In the genomic region with DNA sequence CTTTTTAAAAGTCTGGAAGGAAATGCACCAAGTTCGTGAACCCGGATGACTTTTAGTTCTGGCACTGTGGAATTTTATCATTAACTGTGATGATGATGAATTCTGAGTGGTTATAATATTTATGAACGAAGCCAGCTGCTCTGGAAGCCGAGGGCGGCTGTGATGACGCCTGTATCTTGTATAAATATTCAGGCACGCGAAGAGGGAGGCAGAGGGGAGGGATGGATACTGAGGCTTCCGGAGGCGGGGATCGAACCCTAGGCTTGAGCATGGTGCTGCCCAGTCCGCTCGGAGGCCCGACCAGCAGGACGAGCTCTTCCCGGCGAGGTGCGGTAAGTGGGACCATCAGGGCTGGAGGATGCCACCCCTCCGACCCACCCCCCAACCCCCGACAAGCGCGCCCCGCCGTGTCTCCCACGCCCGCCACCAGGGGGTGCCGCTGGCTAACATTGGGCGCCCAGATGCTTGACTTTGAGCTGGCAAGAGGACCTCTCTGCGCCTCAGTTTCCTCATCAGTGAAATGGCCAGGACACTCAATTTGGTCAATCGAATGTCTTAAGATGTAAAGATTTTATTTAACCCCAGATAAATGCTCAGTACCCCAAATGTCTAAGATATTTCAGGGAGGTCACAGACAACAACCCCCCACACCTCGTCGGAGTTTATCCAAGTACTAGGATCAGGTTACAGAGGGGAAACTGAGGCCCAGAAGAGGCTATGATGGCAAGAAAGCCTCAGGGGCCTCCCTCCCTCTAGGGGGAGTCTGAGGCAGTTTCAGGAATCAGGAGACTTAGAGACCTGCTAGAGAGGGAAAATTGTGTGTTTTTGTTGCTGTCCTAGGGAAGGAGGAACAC, we compare ENCODE assay signal across 8 cellular contexts.
DNase-seq lines count a peak whose midpoint lies in the region; ATAC-seq, FAIRE-seq and TF ChIP-seq lines count a peak whose summit lies in the region.

No MANE protein-coding gene starts in this region.

- DNase-seq in D721Med (ENCODE audit: insufficient read length, low spot score) (peak; percentile 26), germinal center (ENCODE audit: low spot score) (peak; percentile 60), H54 (ENCODE audit: insufficient read length, low spot score) (no peak), cerebellar nuclear complex (lab: John Stamatoyannopoulos, UW) (no peak)
- peak; percentile 82 for DNase-seq in activated CD8-positive, alpha-beta memory T cell treated with anti-CD3 and anti-CD28 coated beads for 24 hours
- DNase-seq in stimulated activated CD4-positive, alpha-beta T cell treated with anti-CD3 and anti-CD28 coated beads, Interleukin-1b, Interleukin-23, amount 100 ng/mL, for 48 hours = peak; percentile 41

- TF ChIP-seq CTCF in D721Med (IDR thresholded peaks at IDR 0.05; ENCODE audit: insufficient read depth, missing control alignments) = peak; percentile 41
- peak; percentile 79 for TF ChIP-seq CTCF in LNCAP (IDR thresholded peaks at IDR 0.05)

- no peak for FAIRE-seq in D721Med (lab: Jason Lieb, UNC)
- no peak for FAIRE-seq in H54 (lab: Jason Lieb, UNC)

- ATAC-seq in HG03159 (IDR thresholded peaks at IDR 0.05; ENCODE audit: unreplicated experiment) = no peak

- no peak for TF ChIP-seq POLR2A in H54 (IDR thresholded peaks at IDR 0.05; ENCODE audit: low read depth, low read length)

Comparison
In these comparisons a context has a peak if more than half of its experiments do, and no peak if none do; other contexts are left out.
1. DNase-seq: peak in D721Med (single experiment), activated CD8-positive, alpha-beta memory T cell treated with anti-CD3 and anti-CD28 coated beads for 24 hours (single experiment), germinal center (single experiment) and stimulated activated CD4-positive, alpha-beta T cell treated with anti-CD3 and anti-CD28 coated beads, Interleukin-1b, Interleukin-23, amount 100 ng/mL, for 48 hours (single experiment); none in H54 (single experiment) and cerebellar nuclear complex (0 of 2).